In genomic region chr19:2488942-2489731, GRCh38 we compare ENCODE assay signal across 8 cellular contexts. TPM values are rescaled to one million over a fixed set of nuclear protein-coding genes. Genes with fewer than 3 reads are reported as not detected.
DNase-seq lines count a peak whose midpoint lies in the region; ATAC-seq and TF ChIP-seq lines count a peak whose summit lies in the region.

No MANE protein-coding gene starts in this region.

- 11% methylated on average over 21 of the region's 78 CpGs for WGBS in mammary epithelial cell (ENCODE audit: low coverage, missing lambda C conversion rate)

- dilution Hi-C loops in mammary epithelial cell (cut with HindIII; ENCODE audit: low sequenced_read_pairs), result no loop called here

- peak; percentile 53 for DNase-seq in ELF-1 (ENCODE audit: low read depth, low spot score)
- DNase-seq in NB4 (ENCODE audit: low read depth), result peak; percentile 64
- DNase-seq in mammary epithelial cell, result no peak
- no peak for DNase-seq in kidney epithelial cell (ENCODE audit: low read depth)
- no peak for DNase-seq in NCI-H2171 (lab: John Stamatoyannopoulos, UW)
- no peak for DNase-seq in osteocyte (ENCODE audit: extremely low spot score, unreplicated experiment)

- no peak overlapping the region for H3K9ac ChIP-seq in mammary epithelial cell (ENCODE audit: insufficient read depth, low read length)

- peaks cover 31% of the 10 kb centered on the region for H3K4me1 Mint-ChIP-seq in stimulated activated naive CD8-positive, alpha-beta T cell treated with anti-CD3 and anti-CD28 coated beads, Interleukin-15, Interleukin-2, amounts not matched to agents 100 ng/mL and 50 ng/mL, for 24 hours (ENCODE audit: low read depth)
- H3K4me1 Mint-ChIP-seq in osteocyte (ENCODE audit: unreplicated experiment), result peaks cover 52% of the 10 kb centered on the region

- H3K27ac ChIP-seq in mammary epithelial cell (ENCODE audit: insufficient read depth, low read depth, low read length), result no peak overlapping the region

- H3K27me3 ChIP-seq in mammary epithelial cell (ENCODE audit: insufficient read depth, low read length), result no peaks in the 10 kb centered on the region
- peaks cover 5% of the 10 kb centered on the region for H3K27me3 ChIP-seq in kidney epithelial cell (ENCODE audit: control insufficient read depth, insufficient read depth, low read length)

- peak overlapping the region; percentile 59 for H3K4me2 ChIP-seq in mammary epithelial cell (ENCODE audit: insufficient read depth, low read depth, low read length)

- CTCF ChIA-PET in mammary epithelial cell (lab: Charles Lee; ENCODE audit: low non-redundant PET), result no interaction called here

- ATAC-seq in GM18909 (IDR thresholded peaks at IDR 0.05; ENCODE audit: poor library complexity, unreplicated experiment), result no peak

- peak overlapping the region; percentile 45 for H3K4me3 Mint-ChIP-seq in stimulated activated naive CD8-positive, alpha-beta T cell treated with anti-CD3 and anti-CD28 coated beads, Interleukin-15, Interleukin-2, amounts not matched to agents 100 ng/mL and 50 ng/mL, for 24 hours
- H3K4me3 Mint-ChIP-seq in osteocyte (ENCODE audit: unreplicated experiment), result no peak overlapping the region

- H3K4me3 ChIP-seq in NB4 (ENCODE audit: low read depth, low read length) (no peak overlapping the region), mammary epithelial cell (replicated peaks in 1 of 3; ENCODE audit: insufficient read depth in 1 of 3, low read depth in 2 of 3, low read length in 3 of 3) (peak overlapping the region in 1 of 3 experiments; percentile 4), kidney epithelial cell (ENCODE audit: low read depth, low read length) (peak overlapping the region; percentile 13)

- TF ChIP-seq POLR2A in NB4 (IDR thresholded peaks at IDR 0.05; ENCODE audit: extremely low read depth, insufficient read length), result no peak

- BruUV-seq in mammary epithelial cell (replicated peaks; lab: Mats Ljungman, UMichigan), result no TSS peak

- in situ Hi-C loops in mammary epithelial cell (cut with MboI; ENCODE audit: low sequenced_read_pairs in 2 of 2), result no loop called here

- peaks cover 2% of the 10 kb centered on the region for H3K9me3 Mint-ChIP-seq in stimulated activated naive CD8-positive, alpha-beta T cell treated with anti-CD3 and anti-CD28 coated beads, Interleukin-15, Interleukin-2, amounts not matched to agents 100 ng/mL and 50 ng/mL, for 24 hours
- H3K9me3 Mint-ChIP-seq in osteocyte (ENCODE audit: unreplicated experiment), result no peaks in the 10 kb centered on the region

- peaks cover 58% of the 10 kb centered on the region for H3K27me3 Mint-ChIP-seq in stimulated activated naive CD8-positive, alpha-beta T cell treated with anti-CD3 and anti-CD28 coated beads, Interleukin-15, Interleukin-2, amounts not matched to agents 100 ng/mL and 50 ng/mL, for 24 hours
- H3K27me3 Mint-ChIP-seq in osteocyte (ENCODE audit: unreplicated experiment), result no peaks in the 10 kb centered on the region

- H3K36me3 ChIP-seq in mammary epithelial cell (ENCODE audit: insufficient read depth, low read length) (no peaks in the 10 kb centered on the region), kidney epithelial cell (ENCODE audit: control insufficient read depth, insufficient read depth, low read length) (no peaks in the 10 kb centered on the region)

- peaks cover 30% of the 10 kb centered on the region for H3K4me1 ChIP-seq in mammary epithelial cell (ENCODE audit: insufficient read depth, low read length)

- no peaks in the 10 kb centered on the region for H3K36me3 Mint-ChIP-seq in stimulated activated naive CD8-positive, alpha-beta T cell treated with anti-CD3 and anti-CD28 coated beads, Interleukin-15, Interleukin-2, amounts not matched to agents 100 ng/mL and 50 ng/mL, for 24 hours (ENCODE audit: low read depth)
- no peaks in the 10 kb centered on the region for H3K36me3 Mint-ChIP-seq in osteocyte (ENCODE audit: unreplicated experiment)

- TF ChIP-seq CTCF in NB4 (IDR thresholded peaks at IDR 0.05; ENCODE audit: low read depth, low read length) (no peak), mammary epithelial cell (conservative IDR thresholded peaks at IDR 0.05 in 1 of 2, IDR thresholded peaks at IDR 0.05 in 1 of 2; ENCODE audit: extremely low read depth in 1 of 2, insufficient read depth in 1 of 2, low read depth in 1 of 2, low read length in 2 of 2) (no peak), kidney epithelial cell (IDR thresholded peaks at IDR 0.05; ENCODE audit: insufficient read depth, low read length, poor library complexity, severe bottlenecking) (no peak), osteocyte (IDR thresholded peaks at IDR 0.05) (no peak)

- peak overlapping the region; percentile 14 for H2AFZ ChIP-seq in mammary epithelial cell (ENCODE audit: low read depth, low read length)

- no peaks in the 10 kb centered on the region for H4K20me1 ChIP-seq in mammary epithelial cell (ENCODE audit: insufficient read depth, low read length)

- no peaks in the 10 kb centered on the region for H3K79me2 ChIP-seq in mammary epithelial cell (ENCODE audit: insufficient read depth, low read length)

- no peak overlapping the region for H3K27ac Mint-ChIP-seq in stimulated activated naive CD8-positive, alpha-beta T cell treated with anti-CD3 and anti-CD28 coated beads, Interleukin-15, Interleukin-2, amounts not matched to agents 100 ng/mL and 50 ng/mL, for 24 hours
- H3K27ac Mint-ChIP-seq in osteocyte (ENCODE audit: unreplicated experiment), result no peak overlapping the region

- intact Hi-C loops in mammary epithelial cell (cut with micrococcal nuclease), result no loop called here

- H3K9me3 ChIP-seq in mammary epithelial cell (replicated peaks; ENCODE audit: insufficient read depth, low read length), result no peaks in the 10 kb centered on the region

RNA-seq across cellular contexts. Expression of gene GADD45B, which starts 13.2 kb away (rescaled TPM):
- 10 to 100 TPM; 18.0 to 83.9 TPM for total RNA-seq in mammary epithelial cell
- 28.3 TPM for polyA plus RNA-seq in mammary epithelial cell
- 38.9 TPM for polyA minus RNA-seq in mammary epithelial cell
- total RNA-seq in kidney epithelial cell, result 99.6 and 106 TPM in 2 replicates
- total RNA-seq in osteocyte, result 148 and 165 TPM in 2 replicates

RNA-seq across cellular contexts. Expression of gene LMNB2, which starts 32.4 kb away (rescaled TPM):
- 100 to 1,000 TPM in 1 of 2 donors, 10 to 100 TPM in 1; 42.0 to 108 TPM for total RNA-seq in mammary epithelial cell
- polyA plus RNA-seq in mammary epithelial cell, result 78.9 TPM
- polyA minus RNA-seq in mammary epithelial cell, result 98.4 TPM
- total RNA-seq in kidney epithelial cell, result 72.9 and 73.4 TPM in 2 replicates
- 40.2 and 40.8 TPM in 2 replicates for total RNA-seq in osteocyte

Comparison
In these comparisons a context has a peak if more than half of its experiments do, and no peak if none do; other contexts are left out.
1. DNase-seq: peak in ELF-1 (single experiment) and NB4 (single experiment); none in mammary epithelial cell (single experiment), kidney epithelial cell (single experiment), NCI-H2171 (single experiment) and osteocyte (single experiment).